Comparison of ENCODE assay signal across 16 cellular contexts in the genomic region with DNA sequence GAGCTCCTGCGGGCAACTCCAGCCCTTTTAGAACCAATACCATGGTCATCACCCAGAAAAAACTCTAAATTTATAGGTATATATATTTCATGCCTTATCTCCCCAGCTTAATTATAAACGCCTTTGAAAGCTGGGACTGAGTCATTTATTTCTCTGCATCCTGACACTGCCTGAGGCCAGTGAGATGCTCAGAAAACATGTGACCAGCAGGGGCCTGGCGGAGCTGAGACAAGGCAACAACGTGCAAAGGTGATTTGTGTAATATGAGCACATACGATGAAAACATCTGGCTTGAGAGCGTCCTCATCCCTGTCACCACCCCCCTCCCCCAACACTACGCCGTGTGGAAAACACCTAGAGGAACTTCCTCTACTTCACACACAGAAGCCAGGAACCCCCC. TPM values are rescaled to one million over a fixed set of nuclear protein-coding genes. Genes with fewer than 3 reads are reported as not detected.
A peak's percentile ranks its signal among the peaks of the same experiment; 100 is the strongest.
DNase-seq lines count a peak whose midpoint lies in the region; ATAC-seq and TF ChIP-seq lines count a peak whose summit lies in the region.
"Had no signal": no experiment of that assay in that cellular context is flagged by ENCODE, and none has a peak within 500 bp of the region (broad histone marks: within the 10 kb centered on the region; RNA-seq: fewer than 3 reads in every experiment).

No MANE protein-coding gene starts in this region.

- no peak for ATAC-seq in right cardiac atrium
- peak; percentile 90 for ATAC-seq in RWPE2 (ENCODE audit: low read depth)
- ATAC-seq in GM18870 (IDR thresholded peaks at IDR 0.05; ENCODE audit: unreplicated experiment): no peak
- no peak for ATAC-seq in CD8-positive, alpha-beta T cell
- ATAC-seq: activated CD8-positive, alpha-beta T cell treated with anti-CD3 and anti-CD28 coated beads, Interleukin-2, amount 10 ng/mL, durations not matched to agents 7 days and 5 days; GM12878; Right ventricle myocardium inferior; stimulated activated effector memory CD8-positive, alpha-beta T cell treated with anti-CD3 and anti-CD28 coated beads, Interleukin-12 subunit alpha, Interleukin-12 subunit beta, amount 100 ng/mL, for 72 hours had no signal

- WGBS in right cardiac atrium: 66% methylated on average over 8 of the region's 8 CpGs

- intact Hi-C loops in cardiac septum (cut with DNase I) (no loop called here), right cardiac atrium (cut with DNase I) (no loop called here), tibial artery (cut with DNase I; ENCODE audit: low total_unique reads) (no loop called here)
- intact Hi-C loops in CD8-positive, alpha-beta T cell (cut with DNase I, micrococcal nuclease): no loop called here

- H3K27ac ChIP-seq in right cardiac atrium (ENCODE audit: low read length): no peak overlapping the region
- peak overlapping the region; percentile 47 for H3K27ac ChIP-seq in RWPE2 (ENCODE audit: poor library complexity, severe bottlenecking)
- H3K27ac ChIP-seq in tibial artery: no peak overlapping the region
- H3K27ac ChIP-seq in CD8-positive, alpha-beta T cell (ENCODE audit: low read depth, low read length): no peak overlapping the region
- H3K27ac ChIP-seq: prostate gland had no signal

- H3K4me3 ChIP-seq in right cardiac atrium (ENCODE audit: low read length) (no peak overlapping the region), RWPE2 (ENCODE audit: severe bottlenecking) (no peak overlapping the region), tibial artery (no peak overlapping the region)
- H3K4me3 ChIP-seq in CD8-positive, alpha-beta T cell (ENCODE audit: low read depth, low read length): no peak overlapping the region
- H3K4me3 ChIP-seq: GM12878, prostate gland had no signal

- no peaks in the 10 kb centered on the region for H3K4me1 ChIP-seq in right cardiac atrium (ENCODE audit: control insufficient read depth, insufficient read depth, low read length)
- peaks cover 15% of the 10 kb centered on the region for H3K4me1 ChIP-seq in RWPE2 (ENCODE audit: insufficient read depth, poor library complexity, severe bottlenecking)
- peaks cover 0 to 19% (median 10%) of the 10 kb centered on the region in 4 donors for H3K4me1 ChIP-seq in tibial artery
- peaks cover 1% of the 10 kb centered on the region for H3K4me1 ChIP-seq in CD8-positive, alpha-beta T cell (ENCODE audit: insufficient read depth, low read length)
- H3K4me1 ChIP-seq: prostate gland had no signal

- no peaks in the 10 kb centered on the region for H3K27me3 ChIP-seq in right cardiac atrium (ENCODE audit: control insufficient read depth, insufficient read depth)
- no peaks in the 10 kb centered on the region for H3K27me3 ChIP-seq in RWPE2 (ENCODE audit: insufficient read depth, poor library complexity, severe bottlenecking)
- no peaks in the 10 kb centered on the region for H3K27me3 ChIP-seq in tibial artery
- no peaks in the 10 kb centered on the region for H3K27me3 ChIP-seq in CD8-positive, alpha-beta T cell (ENCODE audit: insufficient read depth, low read length)

- DNase-seq in cardiac septum (ENCODE audit: low spot score) (peak; percentile 19), right cardiac atrium (no peak), RWPE2 (ENCODE audit: low spot score) (no peak), iris pigment epithelial cell (ENCODE audit: low read depth) (peak; percentile 68), type B pancreatic cell (ENCODE audit: extremely low spot score, unreplicated experiment) (no peak), tibial artery (no peak)
- DNase-seq in CD8-positive, alpha-beta T cell: no peak
- DNase-seq: activated CD8-positive, alpha-beta T cell treated with anti-CD3 and anti-CD28 coated beads, Interleukin-2, amount 10 ng/mL, durations not matched to agents 7 days and 5 days; activated gamma-delta T cell; stimulated activated CD4-positive, alpha-beta T cell treated with anti-CD3 and anti-CD28 coated beads, Interleukin-4, amount 100 ng/mL, for 1 hour had no signal

- H3K4me3 Mint-ChIP-seq in type B pancreatic cell: peak overlapping the region; percentile 57
- H3K4me3 Mint-ChIP-seq in CD8-positive, alpha-beta T cell: no peak overlapping the region
- H3K4me3 Mint-ChIP-seq: activated CD8-positive, alpha-beta T cell treated with anti-CD3 and anti-CD28 coated beads, Interleukin-2, amount 10 ng/mL, durations not matched to agents 7 days and 5 days; memory B cell; stimulated activated effector memory CD8-positive, alpha-beta T cell treated with anti-CD3 and anti-CD28 coated beads, Interleukin-12 subunit alpha, Interleukin-12 subunit beta, amount 100 ng/mL, for 72 hours had no signal

- peak overlapping the region; percentile 91 for H3K27ac Mint-ChIP-seq in type B pancreatic cell
- H3K27ac Mint-ChIP-seq in CD8-positive, alpha-beta T cell: no peak overlapping the region
- H3K27ac Mint-ChIP-seq: activated CD8-positive, alpha-beta T cell treated with anti-CD3 and anti-CD28 coated beads, Interleukin-2, amount 10 ng/mL, durations not matched to agents 7 days and 5 days; memory B cell; stimulated activated effector memory CD8-positive, alpha-beta T cell treated with anti-CD3 and anti-CD28 coated beads, Interleukin-12 subunit alpha, Interleukin-12 subunit beta, amount 100 ng/mL, for 72 hours had no signal

- H3K9me3 ChIP-seq in right cardiac atrium (ENCODE audit: control insufficient read depth, low read length) (no peaks in the 10 kb centered on the region), RWPE2 (ENCODE audit: severe bottlenecking) (no peaks in the 10 kb centered on the region), tibial artery (no peaks in the 10 kb centered on the region)
- H3K9me3 ChIP-seq in CD8-positive, alpha-beta T cell (ENCODE audit: low read length): no peaks in the 10 kb centered on the region
- H3K9me3 ChIP-seq: prostate gland had no signal

- TF ChIP-seq CTCF in RWPE2 (IDR thresholded peaks at IDR 0.05; ENCODE audit: poor library complexity, severe bottlenecking): no peak
- no peak for TF ChIP-seq CTCF in type B pancreatic cell (conservative IDR thresholded peaks at IDR 0.05)
- no peak for TF ChIP-seq CTCF in tibial artery (IDR thresholded peaks at IDR 0.05)
- TF ChIP-seq CTCF in CD8-positive, alpha-beta T cell (IDR thresholded peaks at IDR 0.05): no peak

- peaks cover 23% of the 10 kb centered on the region for H3K4me1 Mint-ChIP-seq in type B pancreatic cell (ENCODE audit: unreplicated experiment)
- H3K4me1 Mint-ChIP-seq in CD8-positive, alpha-beta T cell (ENCODE audit: low read depth): no peaks in the 10 kb centered on the region
- H3K4me1 Mint-ChIP-seq: memory B cell; stimulated activated effector memory CD8-positive, alpha-beta T cell treated with anti-CD3 and anti-CD28 coated beads, Interleukin-12 subunit alpha, Interleukin-12 subunit beta, amount 100 ng/mL, for 72 hours had no signal

- peaks cover 30% of the 10 kb centered on the region for H3K36me3 ChIP-seq in RWPE2 (ENCODE audit: low read depth)
- no peaks in the 10 kb centered on the region for H3K36me3 ChIP-seq in tibial artery
- H3K36me3 ChIP-seq in CD8-positive, alpha-beta T cell (ENCODE audit: insufficient read depth, low read length): no peaks in the 10 kb centered on the region
- H3K36me3 ChIP-seq: prostate gland had no signal

- peaks cover 9% of the 10 kb centered on the region for H3K9me3 Mint-ChIP-seq in type B pancreatic cell
- no peaks in the 10 kb centered on the region for H3K9me3 Mint-ChIP-seq in CD8-positive, alpha-beta T cell
- H3K9me3 Mint-ChIP-seq: memory B cell; stimulated activated effector memory CD8-positive, alpha-beta T cell treated with anti-CD3 and anti-CD28 coated beads, Interleukin-12 subunit alpha, Interleukin-12 subunit beta, amount 100 ng/mL, for 72 hours had no signal

- POLR2A ChIA-PET in CD8-positive, alpha-beta T cell (lab: Charles Lee): no interaction called here

- no peaks in the 10 kb centered on the region for H3K27me3 Mint-ChIP-seq in type B pancreatic cell
- peaks cover 6% of the 10 kb centered on the region for H3K27me3 Mint-ChIP-seq in CD8-positive, alpha-beta T cell (ENCODE audit: low read depth)

- peaks cover 22% of the 10 kb centered on the region for H3K36me3 Mint-ChIP-seq in type B pancreatic cell
- H3K36me3 Mint-ChIP-seq in CD8-positive, alpha-beta T cell: no peaks in the 10 kb centered on the region
- H3K36me3 Mint-ChIP-seq: memory B cell; stimulated activated effector memory CD8-positive, alpha-beta T cell treated with anti-CD3 and anti-CD28 coated beads, Interleukin-12 subunit alpha, Interleukin-12 subunit beta, amount 100 ng/mL, for 72 hours had no signal

- CTCF ChIA-PET in CD8-positive, alpha-beta T cell (lab: Charles Lee): no interaction called here

RNA-seq across cellular contexts. Expression of a gene that starts 22.7 kb away (rescaled TPM):
- 14.3 TPM for total RNA-seq in cardiac septum
- 10 to 100 TPM; 14.7 to 21.8 (median 17.3) TPM for total RNA-seq in right cardiac atrium
- 11.6 TPM for polyA plus RNA-seq in right cardiac atrium
- total RNA-seq in type B pancreatic cell (ENCODE audit: low replicate concordance): 65.1 and 68.0 TPM in 2 replicates
- total RNA-seq in CD8-positive, alpha-beta T cell: under 1 TPM; 0.17 to 0.95 TPM

RNA-seq across cellular contexts. Expression of a gene that starts 40.0 kb away (rescaled TPM):
- total RNA-seq in cardiac septum: 17.8 TPM
- 10 to 100 TPM; 13.9 to 16.1 (median 14.4) TPM for total RNA-seq in right cardiac atrium
- 14.2 TPM for polyA plus RNA-seq in right cardiac atrium
- total RNA-seq in type B pancreatic cell (ENCODE audit: low replicate concordance): 16.2 and 20.1 TPM in 2 replicates
- 10 to 100 TPM; 13.2 to 14.0 TPM for total RNA-seq in CD8-positive, alpha-beta T cell

Comparison
In these comparisons a context has a peak if more than half of its experiments do, and no peak if none do; other contexts are left out.
1. DNase-seq: peak in cardiac septum (single experiment) and iris pigment epithelial cell (single experiment); none in right cardiac atrium (0 of 3), RWPE2 (single experiment), type B pancreatic cell (single experiment), tibial artery (0 of 2) and CD8-positive, alpha-beta T cell (0 of 7).